ENCODE assay signal across 11 cellular contexts in genomic region chr6:34359438-34360158, GRCh38. TPM values are rescaled to one million over a fixed set of nuclear protein-coding genes. Genes with fewer than 3 reads are reported as not detected.
A peak's percentile ranks its signal among the peaks of the same experiment; 100 is the strongest.
DNase-seq lines count a peak whose midpoint lies in the region; ATAC-seq and TF ChIP-seq lines count a peak whose summit lies in the region.
"Had no signal": no experiment of that assay in that cellular context is flagged by ENCODE, and none has a peak within 500 bp of the region (broad histone marks: within the 10 kb centered on the region; RNA-seq: fewer than 3 reads in every experiment).

No MANE protein-coding gene starts in this region.

- H3K36me3 Mint-ChIP-seq in dendritic cell treated with granulocyte-macrophage colony-stimulating factor and Interleukin-4, amounts not matched to agents 40 ng/mL and 50 ng/mL, for 4 days (ENCODE audit: low read depth), result no peaks in the 10 kb centered on the region
- H3K36me3 Mint-ChIP-seq: activated naive CD4-positive, alpha-beta T cell treated with anti-CD3 and anti-CD28 coated beads, Interleukin-2, amount 50 U/mL, for 24 hours had no signal

- no peaks in the 10 kb centered on the region for H3K27me3 Mint-ChIP-seq in dendritic cell treated with granulocyte-macrophage colony-stimulating factor and Interleukin-4, amounts not matched to agents 40 ng/mL and 50 ng/mL, for 4 days
- H3K27me3 Mint-ChIP-seq: activated naive CD4-positive, alpha-beta T cell treated with anti-CD3 and anti-CD28 coated beads, Interleukin-2, amount 50 U/mL, for 24 hours had no signal

- TF ChIP-seq POLR2A in ovary (IDR thresholded peaks at IDR 0.05) (no peak), testis (IDR thresholded peaks at IDR 0.05) (no peak)

- H3K4me1 ChIP-seq in psoas muscle (peaks cover 70% of the 10 kb centered on the region), ovary (ENCODE audit: insufficient read depth) (peaks cover 2% of the 10 kb centered on the region), testis (no peaks in the 10 kb centered on the region)

- H3K9me3 Mint-ChIP-seq in dendritic cell treated with granulocyte-macrophage colony-stimulating factor and Interleukin-4, amounts not matched to agents 40 ng/mL and 50 ng/mL, for 4 days, result no peaks in the 10 kb centered on the region
- H3K9me3 Mint-ChIP-seq: activated naive CD4-positive, alpha-beta T cell treated with anti-CD3 and anti-CD28 coated beads, Interleukin-2, amount 50 U/mL, for 24 hours had no signal

- H3K4me3 ChIP-seq in psoas muscle, result no peak overlapping the region
- H3K4me3 ChIP-seq in ovary, result no peak overlapping the region
- H3K4me3 ChIP-seq in testis, result no peak overlapping the region
- H3K4me3 ChIP-seq: sigmoid colon had no signal

- peak; percentile 42 for DNase-seq in G401 (ENCODE audit: low spot score)
- peak; percentile 72 for DNase-seq in NCI-H446 treated with DMSO at 0.1 percent for 48 hours (lab: John Stamatoyannopoulos, UW)
- no peak for DNase-seq in psoas muscle
- DNase-seq in ovary, result no peak
- DNase-seq in testis, result no peak
- no peak for DNase-seq in stimulated activated CD4-positive, alpha-beta T cell treated with anti-CD3 and anti-CD28 coated beads, Interleukin-15, amount 100 ng/mL, for 24 hours
- DNase-seq: Caco-2, sigmoid colon had no signal

- peak overlapping the region; percentile 15 for H3K27ac Mint-ChIP-seq in dendritic cell treated with granulocyte-macrophage colony-stimulating factor and Interleukin-4, amounts not matched to agents 40 ng/mL and 50 ng/mL, for 4 days
- H3K27ac Mint-ChIP-seq: activated naive CD4-positive, alpha-beta T cell treated with anti-CD3 and anti-CD28 coated beads, Interleukin-2, amount 50 U/mL, for 24 hours had no signal

- no peak for TF ChIP-seq EP300 in ovary (IDR thresholded peaks at IDR 0.05)

- H3K27ac ChIP-seq in psoas muscle (peak overlapping the region; percentile 89), ovary (no peak overlapping the region), testis (no peak overlapping the region)
- H3K27ac ChIP-seq: sigmoid colon had no signal

- in situ Hi-C loops in G401 (cut with HindIII; ENCODE audit: low sequenced_read_pairs), result no loop called here

- H3K9me3 ChIP-seq in psoas muscle, result no peaks in the 10 kb centered on the region
- H3K9me3 ChIP-seq in ovary, result no peaks in the 10 kb centered on the region
- H3K9me3 ChIP-seq in testis, result no peaks in the 10 kb centered on the region
- H3K9me3 ChIP-seq: Caco-2, sigmoid colon had no signal

- H3K27me3 ChIP-seq in psoas muscle (ENCODE audit: insufficient read depth in 3 of 3, low read length in 2 of 3), result no peaks in the 10 kb centered on the region
- H3K27me3 ChIP-seq in ovary, result no peaks in the 10 kb centered on the region
- H3K27me3 ChIP-seq in testis, result no peaks in the 10 kb centered on the region
- H3K27me3 ChIP-seq: sigmoid colon had no signal

- peaks cover 41% of the 10 kb centered on the region for H3K4me1 Mint-ChIP-seq in dendritic cell treated with granulocyte-macrophage colony-stimulating factor and Interleukin-4, amounts not matched to agents 40 ng/mL and 50 ng/mL, for 4 days (ENCODE audit: low read depth)

- H3K4me3 Mint-ChIP-seq in dendritic cell treated with granulocyte-macrophage colony-stimulating factor and Interleukin-4, amounts not matched to agents 40 ng/mL and 50 ng/mL, for 4 days, result no peak overlapping the region
- H3K4me3 Mint-ChIP-seq: activated naive CD4-positive, alpha-beta T cell treated with anti-CD3 and anti-CD28 coated beads, Interleukin-2, amount 50 U/mL, for 24 hours had no signal

- TF ChIP-seq CTCF in psoas muscle (IDR thresholded peaks at IDR 0.05) (no peak), ovary (IDR thresholded peaks at IDR 0.05) (no peak), testis (IDR thresholded peaks at IDR 0.05) (no peak)

- intact Hi-C loops in dendritic cell treated with granulocyte-macrophage colony-stimulating factor and Interleukin-4, amounts not matched to agents 40 ng/mL and 50 ng/mL, for 4 days (cut with micrococcal nuclease), result loop anchor here (10.0 kb wide), 1 partner anchor 45 kb away; no protein-coding TSS in a partner anchor
- intact Hi-C loops in psoas muscle (cut with DNase I) (loop anchor here in 1 of 2 donors (5.0 kb wide), 1 partner anchor 67 kb away; no protein-coding TSS in a partner anchor), ovary (cut with DNase I) (no loop called here), testis (cut with DNase I; ENCODE audit: low total_unique reads) (no loop called here)

- WGBS in psoas muscle, 3 donors, result 44 to 56% (median 47%) methylated on average over 2 of the region's 2 CpGs
- WGBS in ovary, 3 donors, result 75 to 78% (median 75%) methylated on average over 2 of the region's 2 CpGs
- WGBS in testis, 2 donors, result 70 to 76% methylated on average over 2 of the region's 2 CpGs

- ATAC-seq in psoas muscle, result no peak
- no peak for ATAC-seq in GM18867 (IDR thresholded peaks at IDR 0.05; ENCODE audit: unreplicated experiment)

- no peaks in the 10 kb centered on the region for H3K36me3 ChIP-seq in psoas muscle (ENCODE audit: insufficient read depth in 1 of 2, low read depth in 1 of 2)
- H3K36me3 ChIP-seq in ovary, result no peaks in the 10 kb centered on the region
- no peaks in the 10 kb centered on the region for H3K36me3 ChIP-seq in testis (ENCODE audit: low read depth, missing control alignments)
- H3K36me3 ChIP-seq: sigmoid colon had no signal

RNA-seq across cellular contexts. Expression of gene NUDT3, which starts 32.9 kb away (rescaled TPM):
- 8.1 and 10.6 TPM in 2 replicates for total RNA-seq in G401 (2014; rRNA removed; shearing (Covaris generic))
- total RNA-seq in psoas muscle, result 10 to 100 TPM; 33.3 to 70.5 (median 50.6) TPM
- 10 to 100 TPM; 10.6 to 19.9 (median 17.9) TPM for polyA plus RNA-seq in psoas muscle
- total RNA-seq in ovary, result 10 to 100 TPM; 23.2 to 60.7 (median 50.9) TPM
- polyA plus RNA-seq in ovary, result 10 to 100 TPM; 16.0 to 25.8 TPM
- 10 to 100 TPM; 24.0 to 28.3 TPM for total RNA-seq in testis
- 18.7 TPM for polyA plus RNA-seq in testis (ENCODE audit: insufficient read depth, low read depth, low replicate concordance)

Comparison
In these comparisons a context has a peak if more than half of its experiments do, and no peak if none do; other contexts are left out.
1. DNase-seq: peak in G401 (single experiment) and NCI-H446 treated with DMSO at 0.1 percent for 48 hours (single experiment); none in psoas muscle (0 of 2), ovary (0 of 5), testis (single experiment) and stimulated activated CD4-positive, alpha-beta T cell treated with anti-CD3 and anti-CD28 coated beads, Interleukin-15, amount 100 ng/mL, for 24 hours (single experiment).